ENCODE assay signal across 9 cellular contexts in the genomic region with DNA sequence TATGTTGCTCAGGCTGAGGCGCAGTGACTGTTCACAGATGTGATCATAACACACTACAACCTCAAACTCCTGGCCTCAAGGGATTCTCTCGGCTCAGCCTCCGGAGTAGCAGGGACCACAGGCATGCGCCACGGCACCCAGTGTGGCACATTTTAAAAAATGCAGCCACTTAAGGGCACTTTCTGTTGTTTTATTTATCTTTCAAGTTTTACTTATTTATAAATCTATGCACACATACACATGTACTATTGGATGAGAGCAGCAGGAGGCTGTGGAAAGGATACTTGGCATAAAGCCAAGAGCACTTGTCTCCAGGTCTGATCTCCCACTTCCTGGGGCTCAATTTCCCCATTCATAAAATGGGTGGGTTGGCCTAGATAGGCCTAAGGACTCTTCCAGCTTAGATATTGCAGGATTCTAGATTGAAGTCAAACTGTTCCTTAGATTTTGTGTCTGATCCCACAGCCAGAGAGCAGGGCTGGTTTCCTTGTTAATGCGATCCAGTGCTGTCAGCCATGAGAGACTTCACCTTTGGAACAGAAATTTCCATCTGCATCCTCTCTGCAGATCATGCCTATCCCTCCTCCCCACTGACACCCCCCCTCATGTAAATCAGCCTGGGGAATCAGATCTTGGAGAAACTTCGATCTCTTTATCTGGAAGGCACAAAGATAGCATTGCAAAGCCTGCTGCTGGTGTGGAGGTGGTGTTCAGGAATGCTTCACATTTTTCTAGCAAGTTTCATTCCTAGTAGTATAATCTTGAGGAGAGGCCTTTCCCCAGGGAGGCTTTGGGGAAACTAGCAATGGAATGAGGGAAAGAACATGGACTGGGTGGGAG. TPM values are rescaled to one million over a fixed set of nuclear protein-coding genes. Genes with fewer than 3 reads are reported as not detected.
DNase-seq lines count a peak whose midpoint lies in the region; ATAC-seq and TF ChIP-seq lines count a peak whose summit lies in the region.
"Had no signal": no experiment of that assay in that cellular context is flagged by ENCODE, and none has a peak within 500 bp of the region (broad histone marks: within the 10 kb centered on the region; RNA-seq: fewer than 3 reads in every experiment).

No MANE protein-coding gene starts in this region.

- TF ChIP-seq POLR2A in tibial nerve (IDR thresholded peaks at IDR 0.05), result no peak

- no peak for ATAC-seq in activated naive CD4-positive, alpha-beta T cell treated with anti-CD3 and anti-CD28 coated beads, Interleukin-2, amount 50 U/mL, for 72 hours
- ATAC-seq in HG03280 (IDR thresholded peaks at IDR 0.05; ENCODE audit: unreplicated experiment), result no peak

- peak overlapping the region; percentile 19 to 97 (median 57) for H3K27ac ChIP-seq in tibial nerve

- no peak for TF ChIP-seq CTCF in tibial nerve (IDR thresholded peaks at IDR 0.05)

- DNase-seq in activated naive CD4-positive, alpha-beta T cell treated with anti-CD3 and anti-CD28 coated beads, Interleukin-2, amount 50 U/mL, for 72 hours (ENCODE audit: low spot score in 2 of 2), result no peak
- no peak for DNase-seq in activated naive CD4-positive, alpha-beta T cell treated with anti-CD3 and anti-CD28 coated beads for 36 hours
- DNase-seq in glomerular visceral epithelial cell (ENCODE audit: extremely low spot score) (peak; percentile 29), tibial nerve (ENCODE audit: low spot score in 2 of 2) (no peak), inferior parietal cortex (ENCODE audit: extremely low spot score) (no peak)
- DNase-seq in activated CD4-positive, alpha-beta T cell treated with anti-CD3 and anti-CD28 coated beads for 48 hours, result no peak
- DNase-seq: KG1 had no signal

- intact Hi-C loops in activated naive CD4-positive, alpha-beta T cell treated with anti-CD3 and anti-CD28 coated beads for 36 hours (cut with micrococcal nuclease), result no loop called here

- H3K9me3 ChIP-seq in tibial nerve, result no peaks in the 10 kb centered on the region

- H3K4me3 Mint-ChIP-seq in activated naive CD4-positive, alpha-beta T cell treated with anti-CD3 and anti-CD28 coated beads for 36 hours, result no peak overlapping the region

- no peaks in the 10 kb centered on the region for H3K36me3 ChIP-seq in tibial nerve

- H3K4me1 Mint-ChIP-seq in activated naive CD4-positive, alpha-beta T cell treated with anti-CD3 and anti-CD28 coated beads for 36 hours (ENCODE audit: low read depth), result peaks cover 66% of the 10 kb centered on the region

- no peak overlapping the region for H3K4me3 ChIP-seq in tibial nerve

- H3K27me3 Mint-ChIP-seq in activated naive CD4-positive, alpha-beta T cell treated with anti-CD3 and anti-CD28 coated beads for 36 hours (ENCODE audit: low read depth), result no peaks in the 10 kb centered on the region

- no peaks in the 10 kb centered on the region for H3K36me3 Mint-ChIP-seq in activated naive CD4-positive, alpha-beta T cell treated with anti-CD3 and anti-CD28 coated beads, Interleukin-2, amount 50 U/mL, for 72 hours
- H3K36me3 Mint-ChIP-seq in activated naive CD4-positive, alpha-beta T cell treated with anti-CD3 and anti-CD28 coated beads for 36 hours (ENCODE audit: low read depth), result no peaks in the 10 kb centered on the region

- CTCF ChIA-PET in activated naive CD4-positive, alpha-beta T cell treated with anti-CD3 and anti-CD28 coated beads for 36 hours (lab: Charles Lee), result no interaction called here

- no peak for TF ChIP-seq EP300 in tibial nerve (IDR thresholded peaks at IDR 0.05)

- H3K27ac Mint-ChIP-seq in activated naive CD4-positive, alpha-beta T cell treated with anti-CD3 and anti-CD28 coated beads, Interleukin-2, amount 50 U/mL, for 72 hours, result peak overlapping the region; percentile 60 to 74
- H3K27ac Mint-ChIP-seq in activated naive CD4-positive, alpha-beta T cell treated with anti-CD3 and anti-CD28 coated beads for 36 hours, result no peak overlapping the region

- no peaks in the 10 kb centered on the region for H3K27me3 ChIP-seq in tibial nerve

- peaks cover 0 to 56% (median 35%) of the 10 kb centered on the region in 4 donors for H3K4me1 ChIP-seq in tibial nerve

- WGBS in tibial nerve, 2 donors, result 66 to 68% methylated on average over 7 of the region's 7 CpGs

- H3K9me3 Mint-ChIP-seq in activated naive CD4-positive, alpha-beta T cell treated with anti-CD3 and anti-CD28 coated beads, Interleukin-2, amount 50 U/mL, for 72 hours, result no peaks in the 10 kb centered on the region
- H3K9me3 Mint-ChIP-seq in activated naive CD4-positive, alpha-beta T cell treated with anti-CD3 and anti-CD28 coated beads for 36 hours, result no peaks in the 10 kb centered on the region

TF ChIP-seq in PFSK-1, 5 proteins besides CTCF, POLR2A, EP300 and RAD21:
- TF ChIP-seq TAF1 (IDR thresholded peaks at IDR 0.05; ENCODE audit: borderline replicate concordance, insufficient read depth, low read length), result 0 out of 2 replicates have a peak, but pooled peaks have one; percentile 30
- peak; percentile 46; the same call in 1 of the 2 replicates for TF ChIP-seq POLR2AphosphoS5 (IDR thresholded peaks at IDR 0.05; ENCODE audit: low read depth, low read length)
- no peak for TF ChIP-seq FOXP2 (optimal IDR thresholded peaks at IDR 0.05; ENCODE audit: borderline replicate concordance, extremely low read depth, extremely low read length, insufficient read depth)
- no peak for TF ChIP-seq SIN3A (IDR thresholded peaks at IDR 0.05; ENCODE audit: borderline replicate concordance, insufficient read depth, low read length)
- TF ChIP-seq REST (IDR thresholded peaks at IDR 0.05; ENCODE audit: insufficient read depth in 1 of 2, low read depth in 2 of 2, low read length in 2 of 2), result peak in 1 of 2 experiments; percentile 39; a peak in 1 of 4 replicates

RNA-seq across cellular contexts. Expression of gene PCBP1, which starts 24.7 kb away (rescaled TPM):
- total RNA-seq in activated naive CD4-positive, alpha-beta T cell treated with anti-CD3 and anti-CD28 coated beads, Interleukin-2, amount 50 U/mL, for 72 hours, result 100 to 1,000 TPM; 339 to 451 TPM
- total RNA-seq in activated naive CD4-positive, alpha-beta T cell treated with anti-CD3 and anti-CD28 coated beads for 36 hours, result 100 to 1,000 TPM; 363 to 374 TPM
- polyA plus RNA-seq in PFSK-1 (2012; ENCODE audit: insufficient read length, low read depth), result 438 TPM
- 100 to 1,000 TPM; 157 to 203 (median 188) TPM for total RNA-seq in tibial nerve
